Comparison of ENCODE assay signal across 8 cellular contexts in the genomic region with DNA sequence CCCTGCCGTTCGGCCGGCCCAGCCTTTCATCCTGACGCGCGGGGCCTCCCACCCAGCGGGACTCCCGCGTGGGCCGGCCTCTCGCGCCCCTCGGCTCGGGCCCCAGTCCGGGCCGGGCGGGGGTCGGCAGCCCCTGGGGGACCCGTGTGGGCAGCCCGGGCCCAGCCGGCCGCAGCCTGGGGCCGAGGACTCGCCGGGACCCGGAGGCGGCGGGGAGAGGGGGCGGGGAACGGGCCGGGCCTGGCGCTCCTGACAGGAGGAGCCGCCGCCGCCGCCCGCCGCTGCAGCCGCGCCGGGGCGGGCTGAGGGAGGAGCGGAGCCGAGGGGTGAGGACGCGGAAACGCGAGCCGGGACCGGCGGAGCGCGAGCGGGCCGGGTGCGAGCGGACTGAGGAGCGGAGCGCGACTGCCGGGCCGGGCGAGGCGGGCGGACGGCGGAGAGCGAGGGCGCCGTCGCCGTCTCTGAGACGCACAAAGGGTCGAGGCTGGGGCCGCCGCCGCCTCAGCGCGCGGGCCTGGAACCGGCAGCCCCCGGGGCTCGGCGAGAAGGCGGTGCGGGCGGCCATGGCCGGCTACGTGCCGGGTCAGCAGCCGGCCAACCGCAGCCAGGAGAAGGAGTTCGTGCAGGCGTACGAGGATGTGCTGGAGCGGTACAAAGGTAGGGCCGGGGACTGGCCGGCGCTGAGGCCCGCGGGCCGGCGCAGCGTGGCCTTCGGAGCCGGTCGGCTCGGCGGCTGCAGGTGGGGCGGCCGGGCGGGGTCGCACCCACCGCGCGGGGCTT.
DNase-seq lines count a peak whose midpoint lies in the region; ATAC-seq, FAIRE-seq and TF ChIP-seq lines count a peak whose summit lies in the region.

No MANE protein-coding gene starts in this region.

- H3K9ac ChIP-seq in HUES64 (ENCODE audit: low read depth, low read length) (peak overlapping the region; percentile 89), K562 (ENCODE audit: insufficient read depth in 1 of 2, low read depth in 2 of 2, low read length in 2 of 2) (peak overlapping the region; percentile 63 to 92), iPS-15b (ENCODE audit: low read depth, low read length) (peak overlapping the region; percentile 84)

- intact Hi-C loops in K562 (cut with micrococcal nuclease): loop anchor here (10.0 kb wide), 2 partner anchors 310 to 610 kb away; no protein-coding TSS in a partner anchor

- under 1% methylated on average over 116 of the region's 116 CpGs for WGBS in HUES64
- WGBS in K562 (ENCODE audit: insufficient coverage, low coverage, missing lambda C conversion rate): 2% methylated on average over 76 of the region's 116 CpGs

- ATAC-seq in GM18511 (IDR thresholded peaks at IDR 0.05; ENCODE audit: unreplicated experiment) (peak; percentile 43), K562 (peak; percentile 83)

- H3K4me1 ChIP-seq in HUES64 (ENCODE audit: insufficient read depth, low read length) (peaks cover 50% of the 10 kb centered on the region), K562 (replicated peaks in 1 of 2; ENCODE audit: control insufficient read depth in 2 of 2, insufficient read depth in 2 of 2, low read length in 2 of 2) (peaks cover 22 to 43% of the 10 kb centered on the region in 2 experiments), iPS-15b (ENCODE audit: control insufficient read depth, insufficient read depth, low read length) (peaks cover 36% of the 10 kb centered on the region)

- no peaks in the 10 kb centered on the region for H3K9me3 ChIP-seq in HUES64 (ENCODE audit: insufficient read depth, low read depth, low read length)
- H3K9me3 ChIP-seq in K562 (replicated peaks; ENCODE audit: control insufficient read depth, insufficient read depth, low read depth, low read length): no peaks in the 10 kb centered on the region
- H3K9me3 ChIP-seq in iPS-15b (ENCODE audit: control insufficient read depth, insufficient read depth, low read length): no peaks in the 10 kb centered on the region

- H3K27ac Mint-ChIP-seq in T-helper 2 cell treated with Interferon-gamma antibody and Interleukin-4, amounts not matched to agents 5 μg/mL and 100 μg/mL, for 36 hours: no peak overlapping the region

- POLR2A ChIA-PET in K562 (lab: Yijun Ruan, JAX): interaction anchor here (0.8 to 1.9 kb wide), 7 partner anchors 9 to 144 kb away, joined by 3 to 9 read pairs (median 3); no protein-coding TSS in a partner anchor

- CTCF ChIA-PET in K562 (lab: Yijun Ruan, JAX; ENCODE audit: low intra/inter-chr PET ratio): interaction anchor here (0.6 kb wide), 1 partner anchor 64 kb away, joined by 3 read pairs; no protein-coding TSS in a partner anchor

- in situ Hi-C loops in K562 (cut with MboI): no loop called here

- TF ChIP-seq CTCF in 22Rv1 (IDR thresholded peaks at IDR 0.05) (no peak), K562 (IDR thresholded peaks at IDR 0.05 in 2 of 3, conservative IDR thresholded peaks at IDR 0.05 in 1 of 3; ENCODE audit: insufficient read depth in 2 of 3, low read depth in 1 of 3, low read length in 3 of 3) (0 out of 6 replicates have a peak, but pooled peaks of 1 of the 3 experiments have one; percentile 0)

- H2AFZ ChIP-seq in K562 (ENCODE audit: low read depth, low read length): peak overlapping the region; percentile 93

- H3K4me1 Mint-ChIP-seq in T-helper 2 cell treated with Interferon-gamma antibody and Interleukin-4, amounts not matched to agents 5 μg/mL and 100 μg/mL, for 36 hours (ENCODE audit: low read depth): peaks cover 15% of the 10 kb centered on the region

- no peaks in the 10 kb centered on the region for H3K9me3 Mint-ChIP-seq in T-helper 2 cell treated with Interferon-gamma antibody and Interleukin-4, amounts not matched to agents 5 μg/mL and 100 μg/mL, for 36 hours

- H3K36me3 ChIP-seq in HUES64 (ENCODE audit: insufficient read depth, low read length) (no peaks in the 10 kb centered on the region), K562 (ENCODE audit: control insufficient read depth, insufficient read depth, low read length) (no peaks in the 10 kb centered on the region), iPS-15b (ENCODE audit: control insufficient read depth, insufficient read depth, low read length) (no peaks in the 10 kb centered on the region)

- peak overlapping the region; percentile 65 for H3K27ac ChIP-seq in 22Rv1
- H3K27ac ChIP-seq in HUES64 (ENCODE audit: low read depth, low read length): peak overlapping the region; percentile 69
- peak overlapping the region; percentile 52 for H3K27ac ChIP-seq in K562 (ENCODE audit: extremely low read depth, low read depth, low read length)

- DNase-seq in T-helper 2 cell treated with Interferon-gamma antibody and Interleukin-4, amounts not matched to agents 5 μg/mL and 100 μg/mL, for 36 hours (ENCODE audit: low spot score): peak; percentile 64
- DNase-seq in K562 (ENCODE audit: extremely low read depth in 1 of 4, low spot score in 3 of 4) (peak; percentile 81 to 91 (median 87)), skeletal muscle cell (ENCODE audit: low read depth) (no peak), OCI-M2 (lab: John Stamatoyannopoulos, UW; ENCODE audit: unreplicated experiment) (no peak)

- peak overlapping the region; percentile 20 for H3K4me3 Mint-ChIP-seq in T-helper 2 cell treated with Interferon-gamma antibody and Interleukin-4, amounts not matched to agents 5 μg/mL and 100 μg/mL, for 36 hours

- no peak for FAIRE-seq in K562 (lab: Jason Lieb, UNC)

- peaks cover 16% of the 10 kb centered on the region for H3K27me3 Mint-ChIP-seq in T-helper 2 cell treated with Interferon-gamma antibody and Interleukin-4, amounts not matched to agents 5 μg/mL and 100 μg/mL, for 36 hours (ENCODE audit: low read depth)

- H3K4me3 ChIP-seq in HUES64 (ENCODE audit: low read length): peak overlapping the region; percentile 81
- peak overlapping the region; percentile 53 for H3K4me3 ChIP-seq in K562
- H3K4me3 ChIP-seq in iPS-15b (ENCODE audit: low read depth, low read length): peak overlapping the region; percentile 77
- H3K4me3 ChIP-seq in skeletal muscle cell (ENCODE audit: low read depth, low read length): peak overlapping the region; percentile 80

- no peaks in the 10 kb centered on the region for H4K20me1 ChIP-seq in K562 (replicated peaks; ENCODE audit: control insufficient read depth, insufficient read depth, low read length)

- H3K79me2 ChIP-seq in K562 (ENCODE audit: control insufficient read depth, insufficient read depth, low read length): peaks cover 35% of the 10 kb centered on the region

- H3K4me2 ChIP-seq in K562 (ENCODE audit: insufficient read depth, low read length): peak overlapping the region; percentile 80

- H3K27me3 ChIP-seq in HUES64 (ENCODE audit: insufficient read depth, low read length): no peaks in the 10 kb centered on the region
- no peaks in the 10 kb centered on the region for H3K27me3 ChIP-seq in K562 (ENCODE audit: control insufficient read depth in 2 of 2, insufficient read depth in 2 of 2, low read length in 2 of 2)
- no peaks in the 10 kb centered on the region for H3K27me3 ChIP-seq in iPS-15b (ENCODE audit: control insufficient read depth, insufficient read depth, low read length)

- TF ChIP-seq POLR2A in K562 (conservative IDR thresholded peaks at IDR 0.05): no peak

- BruUV-seq in K562 (replicated peaks; lab: Mats Ljungman, UMichigan): no TSS peak

- TF ChIP-seq EP300 in K562 (IDR thresholded peaks at IDR 0.05; ENCODE audit: low read length): no peak

- TF ChIP-seq RAD21 in K562 (CRISPR knock-in tag; conservative IDR thresholded peaks at IDR 0.05 in 1 of 2, IDR thresholded peaks at IDR 0.05 in 1 of 2): no peak; a peak in 1 of 4 replicates

- no peaks in the 10 kb centered on the region for H3K36me3 Mint-ChIP-seq in T-helper 2 cell treated with Interferon-gamma antibody and Interleukin-4, amounts not matched to agents 5 μg/mL and 100 μg/mL, for 36 hours (ENCODE audit: low read depth)

- H3K9me1 ChIP-seq in K562 (ENCODE audit: control insufficient read depth, insufficient read depth, low read length): no peaks in the 10 kb centered on the region

TF ChIP-seq in K562, 482 proteins besides CTCF, POLR2A, EP300 and RAD21 (continues in another document):
- no peak for TF ChIP-seq ZNF695 (CRISPR knock-in tag; IDR thresholded peaks at IDR 0.05)

Comparison
In these comparisons a context has a peak if more than half of its experiments do, and no peak if none do; other contexts are left out.
1. DNase-seq: peak in T-helper 2 cell treated with Interferon-gamma antibody and Interleukin-4, amounts not matched to agents 5 μg/mL and 100 μg/mL, for 36 hours (single experiment) and K562 (4 of 4); none in skeletal muscle cell (single experiment) and OCI-M2 (single experiment).
2. Peak in every context shown above with its lines, with median percentiles within 50 percentile points of each other: H3K27ac ChIP-seq, H3K4me3 ChIP-seq and H3K9ac ChIP-seq.